In genomic region chr5:59174248-59174844, GRCh38 we compare ENCODE assay signal across 8 cellular contexts.
DNase-seq lines count a peak whose midpoint lies in the region; ATAC-seq and TF ChIP-seq lines count a peak whose summit lies in the region.

No MANE protein-coding gene starts in this region.

- H3K27ac ChIP-seq in OCI-LY1 (ENCODE audit: low read depth, low read length, poor library complexity, severe bottlenecking) = no peak overlapping the region

- no peaks in the 10 kb centered on the region for H3K9me3 ChIP-seq in OCI-LY1 (ENCODE audit: low read length)

- no peak overlapping the region for H2AFZ ChIP-seq in OCI-LY1 (ENCODE audit: low read length)

- ATAC-seq in HG03354 (IDR thresholded peaks at IDR 0.05; ENCODE audit: poor library complexity, severe bottlenecking, unreplicated experiment) = peak; percentile 59
- ATAC-seq in stimulated activated effector memory CD8-positive, alpha-beta T cell treated with anti-CD3 and anti-CD28 coated beads, Interleukin-12 subunit alpha, Interleukin-12 subunit beta, amount 100 ng/mL, for 72 hours = peak; percentile 81

- DNase-seq in AG09319 (ENCODE audit: extremely low read depth, low read depth) = no peak
- no peak for DNase-seq in GM12864 (ENCODE audit: low read depth)
- peak; percentile 85 for DNase-seq in astrocyte of the spinal cord (ENCODE audit: low read depth, low spot score)
- peak; percentile 55 for DNase-seq in iPS-NIHi11 (ENCODE audit: low spot score)
- DNase-seq in stimulated activated effector memory CD8-positive, alpha-beta T cell treated with anti-CD3 and anti-CD28 coated beads, Interleukin-12 subunit alpha, Interleukin-12 subunit beta, amount 100 ng/mL, for 72 hours (ENCODE audit: low spot score in 2 of 2) = no peak
- DNase-seq in NCI-H2171 treated with DMSO at 0.1 percent for 48 hours (lab: John Stamatoyannopoulos, UW) = no peak

- H3K36me3 ChIP-seq in OCI-LY1 (ENCODE audit: insufficient read depth, low read length) = no peaks in the 10 kb centered on the region

- no peaks in the 10 kb centered on the region for H3K36me3 Mint-ChIP-seq in stimulated activated effector memory CD8-positive, alpha-beta T cell treated with anti-CD3 and anti-CD28 coated beads, Interleukin-12 subunit alpha, Interleukin-12 subunit beta, amount 100 ng/mL, for 72 hours

- H3K9ac ChIP-seq in OCI-LY1 (ENCODE audit: low read length) = no peak overlapping the region

- TF ChIP-seq CTCF in AG09319 (IDR thresholded peaks at IDR 0.05; ENCODE audit: low read depth, low read length) (peak; percentile 95), GM12864 (IDR thresholded peaks at IDR 0.05; ENCODE audit: low read depth, low read length, missing control alignments) (peak; percentile 64), OCI-LY1 (IDR thresholded peaks at IDR 0.05; ENCODE audit: low read length) (peak; percentile 63), astrocyte of the spinal cord (IDR thresholded peaks at IDR 0.05; ENCODE audit: low read depth, low read length) (peak; percentile 95)

- H3K4me3 ChIP-seq in GM12864 (ENCODE audit: low read depth, low read length) (no peak overlapping the region), OCI-LY1 (ENCODE audit: low read depth, low read length, poor library complexity, severe bottlenecking) (no peak overlapping the region), astrocyte of the spinal cord (ENCODE audit: low read depth, low read length) (no peak overlapping the region)

- H3K9me3 Mint-ChIP-seq in stimulated activated effector memory CD8-positive, alpha-beta T cell treated with anti-CD3 and anti-CD28 coated beads, Interleukin-12 subunit alpha, Interleukin-12 subunit beta, amount 100 ng/mL, for 72 hours = peaks cover 4% of the 10 kb centered on the region

- H3K9me2 ChIP-seq in OCI-LY1 (ENCODE audit: low read depth, low read length) = no peaks in the 10 kb centered on the region

- H3K4me1 Mint-ChIP-seq in stimulated activated effector memory CD8-positive, alpha-beta T cell treated with anti-CD3 and anti-CD28 coated beads, Interleukin-12 subunit alpha, Interleukin-12 subunit beta, amount 100 ng/mL, for 72 hours = peaks cover 22% of the 10 kb centered on the region

- no peaks in the 10 kb centered on the region for H3K4me1 ChIP-seq in OCI-LY1 (ENCODE audit: insufficient read depth, low read length, severe bottlenecking)

- no peaks in the 10 kb centered on the region for H3K27me3 ChIP-seq in OCI-LY1 (ENCODE audit: insufficient read depth, low read length)

- no peaks in the 10 kb centered on the region for H3F3A ChIP-seq in OCI-LY1 (ENCODE audit: insufficient read depth, low read length)

- H4K20me1 ChIP-seq in OCI-LY1 (ENCODE audit: insufficient read depth, low read length) = no peaks in the 10 kb centered on the region

- no peak overlapping the region for H3K4me3 Mint-ChIP-seq in stimulated activated effector memory CD8-positive, alpha-beta T cell treated with anti-CD3 and anti-CD28 coated beads, Interleukin-12 subunit alpha, Interleukin-12 subunit beta, amount 100 ng/mL, for 72 hours

- in situ Hi-C loops in astrocyte of the spinal cord (cut with HindIII; ENCODE audit: low sequenced_read_pairs) = no loop called here

- H3K27ac Mint-ChIP-seq in stimulated activated effector memory CD8-positive, alpha-beta T cell treated with anti-CD3 and anti-CD28 coated beads, Interleukin-12 subunit alpha, Interleukin-12 subunit beta, amount 100 ng/mL, for 72 hours = no peak overlapping the region

- no peaks in the 10 kb centered on the region for H3K79me2 ChIP-seq in OCI-LY1 (ENCODE audit: insufficient read depth, low read length)

- H3K4me2 ChIP-seq in OCI-LY1 (ENCODE audit: low read length) = no peak overlapping the region

Comparison
In these comparisons a context has a peak if more than half of its experiments do, and no peak if none do; other contexts are left out.
1. DNase-seq: peak in astrocyte of the spinal cord (single experiment) and iPS-NIHi11 (single experiment); none in AG09319 (single experiment), GM12864 (single experiment), stimulated activated effector memory CD8-positive, alpha-beta T cell treated with anti-CD3 and anti-CD28 coated beads, Interleukin-12 subunit alpha, Interleukin-12 subunit beta, amount 100 ng/mL, for 72 hours (0 of 2) and NCI-H2171 treated with DMSO at 0.1 percent for 48 hours (single experiment).
2. Peak in every context shown above with its lines, with median percentiles within 50 percentile points of each other: CTCF ChIP-seq.